10 cellular contexts compared by ENCODE assay signal in genomic region chr12:120689397-120690082, GRCh38. TPM values are rescaled to one million over a fixed set of nuclear protein-coding genes. Genes with fewer than 3 reads are reported as not detected.
DNase-seq lines count a peak whose midpoint lies in the region; ATAC-seq, FAIRE-seq and TF ChIP-seq lines count a peak whose summit lies in the region.
"Had no signal": no experiment of that assay in that cellular context is flagged by ENCODE, and none has a peak within 500 bp of the region (broad histone marks: within the 10 kb centered on the region; RNA-seq: fewer than 3 reads in every experiment).

No MANE protein-coding gene starts in this region.

- 79% methylated on average over 6 of the region's 6 CpGs for whole genome bisulfite sequencing in suprapubic skin

- H3K27ac ChIP-seq in suprapubic skin (no peak overlapping the region), WERI-Rb-1 (no peak overlapping the region)

- peaks cover 73% of the 10 kb centered on the region for H3K4me1 Mint-ChIP-seq in activated naive CD4-positive, alpha-beta T cell treated with anti-CD3 and anti-CD28 coated beads, Interleukin-2, amount 10 ng/mL, durations not matched to agents 7 days and 5 days
- H3K4me1 Mint-ChIP-seq in activated T-helper 2 cell treated with anti-CD3 and anti-CD28 coated beads, Interferon-gamma antibody, Interleukin-2, Interleukin-4, amounts not matched to agents 10 μg/mL and 5 μg/mL and 100 μg/mL, durations not matched to agents 14 hours and 24 hours and 36 hours (ENCODE audit: low read depth): peaks cover 57% of the 10 kb centered on the region

- H3K4me3 Mint-ChIP-seq in activated naive CD4-positive, alpha-beta T cell treated with anti-CD3 and anti-CD28 coated beads, Interleukin-2, amount 10 ng/mL, durations not matched to agents 7 days and 5 days: peak overlapping the region; percentile 90
- peak overlapping the region; percentile 89 for H3K4me3 Mint-ChIP-seq in activated T-helper 2 cell treated with anti-CD3 and anti-CD28 coated beads, Interferon-gamma antibody, Interleukin-2, Interleukin-4, amounts not matched to agents 10 μg/mL and 5 μg/mL and 100 μg/mL, durations not matched to agents 14 hours and 24 hours and 36 hours (ENCODE audit: low read depth)

- H3K4me3 ChIP-seq in iPS-18c (ENCODE audit: insufficient read depth, low read depth, low read length): peak overlapping the region; percentile 80; the same call in 1 of the 2 replicates
- peak overlapping the region; percentile 67 for H3K4me3 ChIP-seq in suprapubic skin
- no peak overlapping the region for H3K4me3 ChIP-seq in WERI-Rb-1 (ENCODE audit: low read depth, low read length)

- no peak for TF ChIP-seq EP300 in suprapubic skin (IDR thresholded peaks at IDR 0.05)

- H3K9me3 Mint-ChIP-seq in activated naive CD4-positive, alpha-beta T cell treated with anti-CD3 and anti-CD28 coated beads, Interleukin-2, amount 10 ng/mL, durations not matched to agents 7 days and 5 days: no peaks in the 10 kb centered on the region
- H3K9me3 Mint-ChIP-seq in activated naive CD4-positive, alpha-beta T cell treated with anti-CD3 and anti-CD28 coated beads, Interleukin-2, amount 50 U/mL, for 72 hours: no peaks in the 10 kb centered on the region
- H3K9me3 Mint-ChIP-seq in activated T-helper 2 cell treated with anti-CD3 and anti-CD28 coated beads, Interferon-gamma antibody, Interleukin-2, Interleukin-4, amounts not matched to agents 10 μg/mL and 5 μg/mL and 100 μg/mL, durations not matched to agents 14 hours and 24 hours and 36 hours: no peaks in the 10 kb centered on the region

- no peak for DNase-seq in activated naive CD4-positive, alpha-beta T cell treated with anti-CD3 and anti-CD28 coated beads, Interleukin-2, amount 10 ng/mL, durations not matched to agents 7 days and 5 days
- DNase-seq in activated naive CD4-positive, alpha-beta T cell treated with anti-CD3 and anti-CD28 coated beads, Interleukin-2, amount 50 U/mL, for 72 hours (ENCODE audit: low spot score in 2 of 2): no peak
- no peak for DNase-seq in activated T-helper 2 cell treated with anti-CD3 and anti-CD28 coated beads, Interferon-gamma antibody, Interleukin-2, Interleukin-4, amounts not matched to agents 10 μg/mL and 5 μg/mL and 100 μg/mL, durations not matched to agents 14 hours and 24 hours and 36 hours (ENCODE audit: low spot score)
- DNase-seq in suprapubic skin (ENCODE audit: low spot score in 2 of 2): no peak
- DNase-seq in WERI-Rb-1: no peak
- no peak for DNase-seq in HCEC 1CT
- no peak for DNase-seq in GM12892 (ENCODE audit: insufficient read length)
- DNase-seq: COR-L47, NCI-H1930 had no signal

- CTCF ChIA-PET in activated naive CD4-positive, alpha-beta T cell treated with anti-CD3 and anti-CD28 coated beads, Interleukin-2, amount 10 ng/mL, durations not matched to agents 7 days and 5 days (lab: Charles Lee): interaction anchor here (0.7 to 5.8 kb wide), 5 partner anchors 20 to 282 kb away, joined by 3 to 45 read pairs (median 4); partner anchors contain the start of gene POP5

- peaks cover 56% of the 10 kb centered on the region for H3K4me1 ChIP-seq in suprapubic skin

- TF ChIP-seq CTCF in suprapubic skin (IDR thresholded peaks at IDR 0.05) (no peak), WERI-Rb-1 (IDR thresholded peaks at IDR 0.05; ENCODE audit: low read depth, low read length) (no peak)

- intact Hi-C loops in activated T-helper 2 cell treated with anti-CD3 and anti-CD28 coated beads, Interferon-gamma antibody, Interleukin-2, Interleukin-4, amounts not matched to agents 10 μg/mL and 5 μg/mL and 100 μg/mL, durations not matched to agents 14 hours and 24 hours and 36 hours (cut with micrococcal nuclease): loop anchor here (5.0 kb wide), 2 partner anchors 38 to 1022 kb away; partner anchors contain the start of genes ACADS and PRKAB1

- H3K27me3 ChIP-seq in suprapubic skin: no peaks in the 10 kb centered on the region
- no peaks in the 10 kb centered on the region for H3K27me3 ChIP-seq in WERI-Rb-1 (ENCODE audit: insufficient read depth, low read depth, severe bottlenecking)

- peaks cover 8% of the 10 kb centered on the region for H3K36me3 ChIP-seq in suprapubic skin
- H3K36me3 ChIP-seq in WERI-Rb-1: peaks cover 25% of the 10 kb centered on the region

- H3K36me3 Mint-ChIP-seq in activated naive CD4-positive, alpha-beta T cell treated with anti-CD3 and anti-CD28 coated beads, Interleukin-2, amount 10 ng/mL, durations not matched to agents 7 days and 5 days: peaks cover 26% of the 10 kb centered on the region
- peaks cover 9 to 25% of the 10 kb centered on the region in 2 donors for H3K36me3 Mint-ChIP-seq in activated naive CD4-positive, alpha-beta T cell treated with anti-CD3 and anti-CD28 coated beads, Interleukin-2, amount 50 U/mL, for 72 hours
- H3K36me3 Mint-ChIP-seq in activated T-helper 2 cell treated with anti-CD3 and anti-CD28 coated beads, Interferon-gamma antibody, Interleukin-2, Interleukin-4, amounts not matched to agents 10 μg/mL and 5 μg/mL and 100 μg/mL, durations not matched to agents 14 hours and 24 hours and 36 hours (ENCODE audit: low read depth): peaks cover 41% of the 10 kb centered on the region

- no peak for FAIRE-seq in GM12892 (lab: Jason Lieb, UNC)

- H3K27me3 Mint-ChIP-seq in activated naive CD4-positive, alpha-beta T cell treated with anti-CD3 and anti-CD28 coated beads, Interleukin-2, amount 10 ng/mL, durations not matched to agents 7 days and 5 days: no peaks in the 10 kb centered on the region
- no peaks in the 10 kb centered on the region for H3K27me3 Mint-ChIP-seq in activated T-helper 2 cell treated with anti-CD3 and anti-CD28 coated beads, Interferon-gamma antibody, Interleukin-2, Interleukin-4, amounts not matched to agents 10 μg/mL and 5 μg/mL and 100 μg/mL, durations not matched to agents 14 hours and 24 hours and 36 hours (ENCODE audit: low read depth)

- TF ChIP-seq POLR2A in suprapubic skin (IDR thresholded peaks at IDR 0.05) (no peak), GM12892 (IDR thresholded peaks at IDR 0.05; ENCODE audit: low read depth, low read length) (no peak)

- ATAC-seq in activated naive CD4-positive, alpha-beta T cell treated with anti-CD3 and anti-CD28 coated beads, Interleukin-2, amount 50 U/mL, for 72 hours: no peak

- no peak overlapping the region for H3K27ac Mint-ChIP-seq in activated naive CD4-positive, alpha-beta T cell treated with anti-CD3 and anti-CD28 coated beads, Interleukin-2, amount 10 ng/mL, durations not matched to agents 7 days and 5 days
- no peak overlapping the region for H3K27ac Mint-ChIP-seq in activated naive CD4-positive, alpha-beta T cell treated with anti-CD3 and anti-CD28 coated beads, Interleukin-2, amount 50 U/mL, for 72 hours
- H3K27ac Mint-ChIP-seq in activated T-helper 2 cell treated with anti-CD3 and anti-CD28 coated beads, Interferon-gamma antibody, Interleukin-2, Interleukin-4, amounts not matched to agents 10 μg/mL and 5 μg/mL and 100 μg/mL, durations not matched to agents 14 hours and 24 hours and 36 hours: no peak overlapping the region

- H3K9me3 ChIP-seq in iPS-18c (ENCODE audit: control insufficient read depth, insufficient read depth, low read length): no peaks in the 10 kb centered on the region
- H3K9me3 ChIP-seq in suprapubic skin: no peaks in the 10 kb centered on the region
- no peaks in the 10 kb centered on the region for H3K9me3 ChIP-seq in WERI-Rb-1 (ENCODE audit: severe bottlenecking)

RNA-seq across cellular contexts. Expression of gene MLEC, which starts 2.6 kb away (rescaled TPM):
- total RNA-seq in activated naive CD4-positive, alpha-beta T cell treated with anti-CD3 and anti-CD28 coated beads, Interleukin-2, amount 50 U/mL, for 72 hours: 10 to 100 TPM; 51.0 to 89.9 TPM
- 136 and 142 TPM in 2 replicates for total RNA-seq in activated T-helper 2 cell treated with anti-CD3 and anti-CD28 coated beads, Interferon-gamma antibody, Interleukin-2, Interleukin-4, amounts not matched to agents 10 μg/mL and 5 μg/mL and 100 μg/mL, durations not matched to agents 14 hours and 24 hours and 36 hours
- 10 to 100 TPM; 34.8 to 72.6 (median 60.4) TPM for total RNA-seq in suprapubic skin
- 48.5 TPM for polyA plus RNA-seq in GM12892 (2012; ENCODE audit: missing spikeins)

RNA-seq across cellular contexts. Expression of gene UNC119B, which starts 20.7 kb away (rescaled TPM):
- total RNA-seq in activated naive CD4-positive, alpha-beta T cell treated with anti-CD3 and anti-CD28 coated beads, Interleukin-2, amount 50 U/mL, for 72 hours: 10 to 100 TPM; 24.3 to 26.7 TPM
- 25.1 and 27.0 TPM in 2 replicates for total RNA-seq in activated T-helper 2 cell treated with anti-CD3 and anti-CD28 coated beads, Interferon-gamma antibody, Interleukin-2, Interleukin-4, amounts not matched to agents 10 μg/mL and 5 μg/mL and 100 μg/mL, durations not matched to agents 14 hours and 24 hours and 36 hours
- total RNA-seq in suprapubic skin: 10 to 100 TPM; 14.2 to 27.6 (median 19.3) TPM
- polyA plus RNA-seq in GM12892 (2012; ENCODE audit: missing spikeins): 15.2 TPM

RNA-seq across cellular contexts. Expression of gene ACADS, which starts 36.1 kb away (rescaled TPM):
- 10 to 100 TPM; 15.9 to 24.5 TPM for total RNA-seq in activated naive CD4-positive, alpha-beta T cell treated with anti-CD3 and anti-CD28 coated beads, Interleukin-2, amount 50 U/mL, for 72 hours
- 16.4 and 16.6 TPM in 2 replicates for total RNA-seq in activated T-helper 2 cell treated with anti-CD3 and anti-CD28 coated beads, Interferon-gamma antibody, Interleukin-2, Interleukin-4, amounts not matched to agents 10 μg/mL and 5 μg/mL and 100 μg/mL, durations not matched to agents 14 hours and 24 hours and 36 hours
- 10 to 100 TPM; 19.6 to 27.6 (median 24.4) TPM for total RNA-seq in suprapubic skin
- 5.3 TPM for polyA plus RNA-seq in GM12892 (2012; ENCODE audit: missing spikeins)

RNA-seq across cellular contexts. Expression of gene CABP1, which starts 49.1 kb away (rescaled TPM):
- total RNA-seq in activated naive CD4-positive, alpha-beta T cell treated with anti-CD3 and anti-CD28 coated beads, Interleukin-2, amount 50 U/mL, for 72 hours: 1 to 10 TPM in 1 of 2 donors, not detected in 1; 3.0 TPM
- 0.27 and 0.41 TPM in 2 replicates for total RNA-seq in activated T-helper 2 cell treated with anti-CD3 and anti-CD28 coated beads, Interferon-gamma antibody, Interleukin-2, Interleukin-4, amounts not matched to agents 10 μg/mL and 5 μg/mL and 100 μg/mL, durations not matched to agents 14 hours and 24 hours and 36 hours
- total RNA-seq in suprapubic skin: under 1 TPM in 3 of 4 donors, not detected in 1; 0.19 to 0.56 (median 0.47) TPM
- 3.1 TPM for polyA plus RNA-seq in GM12892 (2012; ENCODE audit: missing spikeins)
